ENCODE assay signal across 8 cellular contexts in the genomic region with DNA sequence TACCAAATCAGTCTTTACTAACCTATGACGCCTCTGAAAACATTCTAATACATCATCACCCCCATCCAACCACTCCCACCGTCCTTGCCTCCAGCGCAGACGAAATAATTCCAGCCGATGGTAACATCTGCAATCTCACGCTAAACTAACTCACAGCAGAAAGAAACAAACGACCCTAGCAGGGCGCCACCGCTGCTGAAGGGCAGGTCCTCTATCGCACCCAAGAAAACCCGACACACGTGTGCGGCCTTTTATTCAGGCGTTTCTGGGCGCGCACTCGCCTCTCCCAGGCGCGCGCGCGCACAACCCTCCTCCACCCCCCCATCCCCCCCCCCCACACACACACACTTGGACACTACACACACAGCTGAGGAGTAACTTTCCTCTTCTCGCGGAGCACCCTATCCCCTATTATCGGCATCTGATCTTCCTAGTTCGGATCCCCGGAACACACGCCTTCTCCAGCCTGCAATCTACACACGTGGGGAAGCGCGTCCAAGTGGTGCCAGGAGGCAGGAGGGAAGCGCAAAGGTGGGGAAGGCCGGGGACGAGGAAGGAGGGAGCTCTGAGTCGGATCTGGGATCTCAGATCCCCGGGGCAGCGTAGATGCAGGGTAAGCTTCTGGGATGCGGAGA. TPM values are rescaled to one million over a fixed set of nuclear protein-coding genes. Genes with fewer than 3 reads are reported as not detected.
DNase-seq lines count a peak whose midpoint lies in the region; ATAC-seq and TF ChIP-seq lines count a peak whose summit lies in the region.

No MANE protein-coding gene starts in this region.

- no peaks in the 10 kb centered on the region for H3K36me3 ChIP-seq in IMR-90 (ENCODE audit: control insufficient read depth, insufficient read depth, low read length)
- no peaks in the 10 kb centered on the region for H3K36me3 ChIP-seq in iPS-20b (ENCODE audit: insufficient read depth, low read depth, low read length)

- POLR2A ChIA-PET in IMR-90 (lab: Charles Lee; ENCODE audit: unreplicated experiment): no interaction called here

- H3K27ac ChIP-seq in IMR-90 (ENCODE audit: insufficient read depth, low read length) (peak overlapping the region; percentile 22), iPS-20b (ENCODE audit: low read length) (no peak overlapping the region), skin epidermis (peak overlapping the region in 19 of 21 experiments; percentile 8 to 90 (median 84))

- H3K4ac ChIP-seq in IMR-90 (ENCODE audit: low read depth, low read length): peak overlapping the region; percentile 49; the same call in 1 of the 2 replicates

- peak overlapping the region; percentile 93 for H3K4me2 ChIP-seq in IMR-90 (ENCODE audit: low read depth, low read length)

- no peak overlapping the region for H2BK5ac ChIP-seq in IMR-90 (ENCODE audit: low read depth, low read length, poor library complexity, severe bottlenecking)

- peaks cover 35% of the 10 kb centered on the region for H3K4me1 Mint-ChIP-seq in brain

- H3K27me3 ChIP-seq in IMR-90 (ENCODE audit: control insufficient read depth, insufficient read depth, low read length) (no peaks in the 10 kb centered on the region), iPS-20b (ENCODE audit: insufficient read depth, low read length) (peaks cover 70% of the 10 kb centered on the region)

- peak overlapping the region; percentile 17; the same call in 1 of the 2 replicates for H3K14ac ChIP-seq in IMR-90 (replicated peaks; ENCODE audit: low read depth, low read length)

- CTCF ChIA-PET in IMR-90 (lab: Yijun Ruan, JAX): interaction anchor here (1.1 to 1.3 kb wide), 2 partner anchors 54 to 90 kb away, joined by 3 read pairs; no protein-coding TSS in a partner anchor

- H3K9me3 ChIP-seq in IMR-90 (ENCODE audit: control insufficient read depth, insufficient read depth, low read length): no peaks in the 10 kb centered on the region
- no peaks in the 10 kb centered on the region for H3K9me3 ChIP-seq in iPS-20b (ENCODE audit: insufficient read depth, low read depth, low read length)

- no peak for TF ChIP-seq RAD21 in IMR-90 (IDR thresholded peaks at IDR 0.05; ENCODE audit: low read length)

- no peaks in the 10 kb centered on the region for H3K36me3 Mint-ChIP-seq in brain

- peak overlapping the region; percentile 41; the same call in 1 of the 2 replicates for H3K56ac ChIP-seq in IMR-90 (ENCODE audit: extremely low read depth, insufficient read depth, low read length)

- DNase-seq in DMS53 treated with DMSO at 0.1 percent for 48 hours (lab: John Stamatoyannopoulos, UW; ENCODE audit: unreplicated experiment) (peak; percentile 34), IMR-90 (peak; percentile 30), SK-MEL-5 (ENCODE audit: low read depth, low spot score) (peak; percentile 53)

- H4K5ac ChIP-seq in IMR-90 (ENCODE audit: low read depth, low read length): no peak overlapping the region

- no peak for TF ChIP-seq POLR2A in IMR-90 (IDR thresholded peaks at IDR 0.05; ENCODE audit: low read depth, low read length)

- peak overlapping the region; percentile 94 for H2AFZ ChIP-seq in IMR-90 (replicated peaks; ENCODE audit: low read length, poor library complexity)

- ATAC-seq in IMR-90 (ENCODE audit: low read depth) (0 out of 2 replicates have a peak, but pooled peaks have one; percentile 1), HG03457 (IDR thresholded peaks at IDR 0.05; ENCODE audit: unreplicated experiment) (no peak), GM21515 (IDR thresholded peaks at IDR 0.05; ENCODE audit: unreplicated experiment) (no peak)

- dilution Hi-C loops in IMR-90 (cut with HindIII; ENCODE audit: low sequenced_read_pairs, unreplicated experiment): no loop called here

- H3K27ac Mint-ChIP-seq in brain: peak overlapping the region; percentile 71 to 97 (median 94)

- 0 out of 2 replicates have a peak overlapping the region, but pooled peaks have one; percentile 24 for H3K18ac ChIP-seq in IMR-90 (ENCODE audit: low read depth, low read length)

- BruUV-seq in IMR-90 (replicated peaks; lab: Mats Ljungman, UMichigan): no TSS peak

- in situ Hi-C loops in IMR-90 (cut with MboI; ENCODE audit: low sequenced_read_pairs) (no loop called here), SK-MEL-5 (cut with HindIII; ENCODE audit: low pct_unique_long_range_greater_than_20kb, low sequenced_read_pairs) (no loop called here)

- H4K91ac ChIP-seq in IMR-90 (ENCODE audit: insufficient read depth, low read depth, low read length): no peak overlapping the region

- TF ChIP-seq CTCF in IMR-90 (conservative IDR thresholded peaks at IDR 0.05; ENCODE audit: low read depth, low read length) (no peak), brain (conservative IDR thresholded peaks at IDR 0.05) (no peak)

- intact Hi-C loops in IMR-90 (cut with micrococcal nuclease): loop anchor here (1.0 to 2.0 kb wide), 5 partner anchors 53 to 150 kb away; partner anchors contain the start of genes NOL7 and SIRT5

- H3K79me1 ChIP-seq in IMR-90 (ENCODE audit: low read depth in 1 of 2, low read length in 2 of 2): peaks cover 6 to 44% of the 10 kb centered on the region in 2 experiments

- no peak overlapping the region for H2BK15ac ChIP-seq in IMR-90 (ENCODE audit: low read depth, low read length)

- H2AK5ac ChIP-seq in IMR-90 (ENCODE audit: low read depth, low read length): no peak overlapping the region

- H4K20me1 ChIP-seq in IMR-90 (ENCODE audit: insufficient read depth, low read length): no peaks in the 10 kb centered on the region; the same call in 1 of the 2 replicates

- peak overlapping the region; percentile 96 to 99 (median 98) for H3K4me3 Mint-ChIP-seq in brain

- H3K4me1 ChIP-seq in IMR-90 (ENCODE audit: control insufficient read depth, insufficient read depth, low read length) (peaks cover 5% of the 10 kb centered on the region; the same call in 1 of the 2 replicates), iPS-20b (ENCODE audit: insufficient read depth, low read length) (peaks cover 13% of the 10 kb centered on the region; the same call in 1 of the 2 replicates)

- H3K9ac ChIP-seq in IMR-90 (ENCODE audit: low read depth, low read length): peak overlapping the region; percentile 62
- H3K9ac ChIP-seq in iPS-20b (ENCODE audit: low read depth, low read length): peak overlapping the region; percentile 33; the same call in 1 of the 2 replicates

- H3K27me3 Mint-ChIP-seq in brain: peaks cover 32% of the 10 kb centered on the region

- H3K9me1 ChIP-seq in IMR-90 (ENCODE audit: insufficient read depth, low read length): peaks cover 6% of the 10 kb centered on the region

- peak overlapping the region; percentile 16 to 41; a peak in 2 of 4 replicates for H4K8ac ChIP-seq in IMR-90 (ENCODE audit: low read depth in 2 of 2, low read length in 2 of 2)

- WGBS in IMR-90 (ENCODE audit: extremely low coverage in 2 of 2, insufficient read length in 1 of 2), 2 experiments: 0% methylated on average over 5 of the region's 38 CpGs; no CpG with 5 or more reads in 1 of the 2 experiments

- no peak overlapping the region for H2BK120ac ChIP-seq in IMR-90 (ENCODE audit: low read depth, low read length)

- peaks cover 0 to 5% (median 0%) of the 10 kb centered on the region in 5 experiments for H3K9me3 Mint-ChIP-seq in brain

- H3K4me3 ChIP-seq in IMR-90 (ENCODE audit: insufficient read depth, low read depth, low read length): peak overlapping the region; percentile 70
- peak overlapping the region; percentile 74 for H3K4me3 ChIP-seq in iPS-20b (ENCODE audit: low read length)
- H3K4me3 ChIP-seq in skin epidermis: peak overlapping the region; percentile 64 to 94 (median 87)

- no peak overlapping the region for H2BK20ac ChIP-seq in IMR-90 (ENCODE audit: low read depth, low read length)

- peak overlapping the region; percentile 61 for H2AK9ac ChIP-seq in IMR-90 (replicated peaks; ENCODE audit: low read depth, low read length, poor library complexity)

- H3K23ac ChIP-seq in IMR-90 (ENCODE audit: low read depth, low read length): peak overlapping the region; percentile 40

TF ChIP-seq in IMR-90, 13 proteins besides CTCF, POLR2A, EP300 and RAD21:
- no peak for TF ChIP-seq USF2 (IDR thresholded peaks at IDR 0.05; ENCODE audit: low read depth, low read length)
- peak; percentile 67 for TF ChIP-seq MXI1 (IDR thresholded peaks at IDR 0.05; ENCODE audit: borderline replicate concordance, low read depth, low read length)
- peak; percentile 9; the same call in 1 of the 2 replicates for TF ChIP-seq MAZ (IDR thresholded peaks at IDR 0.05; ENCODE audit: borderline replicate concordance, low read depth, low read length)
- no peak for TF ChIP-seq SMC3 (IDR thresholded peaks at IDR 0.05; ENCODE audit: low read depth, low read length)

RNA-seq across cellular contexts. Expression of gene GFOD1, which starts 1.4 kb away (rescaled TPM):
- total RNA-seq in IMR-90 (2012; rRNA removed): 3.4 and 3.6 TPM in 2 replicates
- 1.8 and 2.2 TPM in 2 replicates for polyA plus RNA-seq in IMR-90 (2012; rRNA removed)
- 0.78 and 1.7 TPM in 2 replicates for polyA plus RNA-seq in IMR-90 (2012; cell fraction: cytosol; rRNA removed)
- polyA plus RNA-seq in IMR-90 (2012; cell fraction: nucleus; rRNA removed; ENCODE audit: low replicate concordance): 3.5 and 3.9 TPM in 2 replicates
- total RNA-seq in SK-MEL-5 (2014; rRNA removed; shearing (Covaris generic)): 7.3 and 8.6 TPM in 2 replicates
- 5.8 and 6.4 TPM in 2 replicates for polyA plus RNA-seq in SK-MEL-5 (2015; cell fraction: cytosol; rRNA removed)
- 7.1 and 7.8 TPM in 2 replicates for polyA plus RNA-seq in SK-MEL-5 (2015; cell fraction: nucleus; rRNA removed)
- polyA plus RNA-seq in brain (ENCODE audit: insufficient read depth, low read depth, low replicate concordance): 5.4 TPM
